ENCODE assay signal across 1 cellular context in the genomic region with DNA sequence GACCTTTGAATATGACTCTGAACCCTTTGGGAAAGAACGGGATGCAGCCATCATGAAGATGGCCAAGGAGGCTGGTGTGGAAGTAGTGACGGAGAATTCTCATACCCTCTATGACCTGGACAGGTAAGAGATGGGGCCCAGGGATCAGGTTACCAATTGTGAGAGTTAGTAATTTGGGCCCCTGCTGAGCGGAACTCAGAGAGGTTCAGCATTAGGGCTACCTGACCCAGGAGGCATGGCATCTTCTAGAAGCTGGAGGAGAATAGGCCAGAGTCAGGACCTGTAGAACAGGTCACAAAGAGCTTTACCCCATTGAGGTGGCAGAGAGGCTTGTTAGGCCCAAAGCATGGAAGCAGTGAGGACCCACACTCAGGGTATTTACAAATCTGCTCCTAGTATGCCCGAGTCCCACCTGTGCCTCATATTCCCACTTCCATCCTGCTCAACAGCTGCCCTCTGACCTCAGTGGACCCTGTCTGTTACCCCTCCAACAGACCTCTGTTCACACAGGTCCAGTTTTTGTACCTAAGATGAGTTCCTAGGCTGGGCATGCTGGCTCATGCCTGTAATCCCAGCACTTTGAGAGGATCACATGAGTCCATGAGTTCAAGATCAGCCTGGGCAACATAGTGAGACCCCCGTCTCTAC.
TF ChIP-seq lines count a peak whose summit lies in the region.

No MANE protein-coding gene starts in this region.

TF ChIP-seq in endothelial cell of umbilical vein, 7 proteins besides CTCF, POLR2A, EP300 and RAD21:
- TF ChIP-seq JUN (IDR thresholded peaks at IDR 0.05; ENCODE audit: borderline replicate concordance, insufficient read depth, insufficient read length, low read depth), result no peak
- no peak for TF ChIP-seq POLR2AphosphoS5 (IDR thresholded peaks at IDR 0.05; ENCODE audit: insufficient read depth, low read depth, low read length)
